Comparison of ENCODE assay signal across 9 cellular contexts in the genomic region with DNA sequence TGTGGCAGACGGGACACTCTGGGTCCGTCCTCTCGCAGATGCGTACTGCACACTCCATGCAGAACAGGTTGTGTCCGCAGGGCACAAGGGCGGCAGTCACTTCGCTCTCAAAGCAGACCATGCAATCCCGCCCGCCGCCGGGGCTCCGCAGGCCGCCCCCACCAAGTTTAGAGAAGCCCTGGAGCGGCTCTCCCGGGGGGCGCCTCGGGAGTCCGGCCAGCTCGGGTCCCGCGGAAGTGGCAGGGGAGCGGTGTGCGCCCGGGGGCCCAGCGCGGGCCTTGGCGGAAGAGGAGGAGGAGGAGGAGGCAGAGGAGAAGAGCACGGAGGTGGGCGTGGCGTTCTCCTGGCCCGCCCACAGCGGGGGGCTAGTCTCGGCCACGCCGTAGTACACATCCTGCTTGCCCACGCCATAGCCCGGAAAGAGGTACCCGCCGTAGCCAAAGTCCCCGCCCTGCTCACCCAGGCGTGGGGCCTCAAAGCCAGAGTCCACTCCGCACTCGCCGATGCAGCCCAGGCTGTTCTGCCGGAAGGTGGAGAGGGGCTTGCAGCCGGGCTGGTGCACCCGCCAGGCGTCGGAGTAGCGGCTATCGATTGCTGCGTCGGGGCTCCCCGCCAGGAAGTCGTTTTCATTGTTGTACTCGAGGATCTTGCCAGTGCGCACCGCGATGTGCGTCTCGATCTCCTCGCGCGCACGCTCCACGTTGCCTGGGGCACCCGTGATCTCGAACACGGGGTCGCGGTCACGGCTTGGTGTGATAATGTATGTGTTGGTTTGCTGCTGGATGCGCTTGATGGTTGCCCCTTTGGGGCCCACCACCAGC. TPM values are rescaled to one million over a fixed set of nuclear protein-coding genes. Genes with fewer than 3 reads are reported as not detected.
DNase-seq lines count a peak whose midpoint lies in the region; ATAC-seq and TF ChIP-seq lines count a peak whose summit lies in the region.
"Had no signal": no experiment of that assay in that cellular context is flagged by ENCODE, and none has a peak within 500 bp of the region (broad histone marks: within the 10 kb centered on the region; RNA-seq: fewer than 3 reads in every experiment).

No MANE protein-coding gene starts in this region.

- no peaks in the 10 kb centered on the region for H4K20me1 ChIP-seq in osteoblast (ENCODE audit: insufficient read depth, low read length)

- POLR2A ChIA-PET in GM10248 (lab: Yijun Ruan, JAX) = no interaction called here

- ATAC-seq in HG03460 (IDR thresholded peaks at IDR 0.05; ENCODE audit: unreplicated experiment) (peak; percentile 65), GM18517 (IDR thresholded peaks at IDR 0.05; ENCODE audit: unreplicated experiment) (no peak), GM18867 (IDR thresholded peaks at IDR 0.05; ENCODE audit: unreplicated experiment) (no peak)

- H3K4me1 ChIP-seq in osteoblast (ENCODE audit: insufficient read depth, low read length) = peaks cover 9% of the 10 kb centered on the region

- TF ChIP-seq CTCF in GM10248 (IDR thresholded peaks at IDR 0.05; ENCODE audit: control extremely low read depth, extremely low read depth, low read depth, missing control alignments) (no peak), fibroblast of villous mesenchyme (IDR thresholded peaks at IDR 0.05; ENCODE audit: insufficient read depth, low read depth, low read length) (no peak), osteoblast (IDR thresholded peaks at IDR 0.05; ENCODE audit: extremely low read depth, low read depth, low read length) (no peak)

- H3K79me2 ChIP-seq in osteoblast (ENCODE audit: insufficient read depth, low read length) = no peaks in the 10 kb centered on the region

- H3K4me3 ChIP-seq in fibroblast of villous mesenchyme (ENCODE audit: low read depth, low read length) (peak overlapping the region; percentile 44), osteoblast (ENCODE audit: insufficient read depth, low read length) (peak overlapping the region; percentile 13)

- no peak overlapping the region for H3K27ac ChIP-seq in osteoblast (ENCODE audit: low read depth, low read length)

- H3K9me3 ChIP-seq in osteoblast (ENCODE audit: low read depth, low read length) = no peaks in the 10 kb centered on the region

- peaks cover 4% of the 10 kb centered on the region for H3K27me3 ChIP-seq in osteoblast (ENCODE audit: insufficient read depth, low read length)

- CTCF ChIA-PET in GM10248 (lab: Yijun Ruan, JAX) = interaction anchor here (2.1 to 2.5 kb wide), 2 partner anchors 11 to 20 kb away, joined by 12 to 23 read pairs; no protein-coding TSS in a partner anchor

- H3K4me2 ChIP-seq in osteoblast (ENCODE audit: insufficient read depth, low read length) = no peak overlapping the region

- H3K36me3 ChIP-seq in osteoblast (ENCODE audit: insufficient read depth, low read length) = no peaks in the 10 kb centered on the region

- H2AFZ ChIP-seq in osteoblast (ENCODE audit: low read length) = no peak overlapping the region

- peak; percentile 83 for DNase-seq in GM10248 (ENCODE audit: extremely low spot score)
- DNase-seq in fibroblast of villous mesenchyme (ENCODE audit: low read depth) = peak; percentile 21
- DNase-seq in osteoblast (ENCODE audit: insufficient read length, low spot score, missing footprints) = peak; percentile 72
- no peak for DNase-seq in NCI-H2196 (lab: John Stamatoyannopoulos, UW; ENCODE audit: unreplicated experiment)
- no peak for DNase-seq in GOT3 (lab: John Stamatoyannopoulos, UW)
- DNase-seq: NCI-H748 treated with DMSO at 0.1 percent for 48 hours had no signal

RNA-seq across cellular contexts. Expression of a gene that starts 5.4 kb away (rescaled TPM):
- total RNA-seq in fibroblast of villous mesenchyme (1.7 and 1.9 TPM in 2 replicates), osteoblast (0.88 and 1.1 TPM in 2 replicates)

RNA-seq across cellular contexts. Expression of a gene that starts 15.9 kb away (rescaled TPM):
- total RNA-seq in fibroblast of villous mesenchyme = not detected in 2 replicates
- total RNA-seq in osteoblast = not detected in 2 replicates

RNA-seq across cellular contexts. Expression of a gene that starts 22.2 kb away (rescaled TPM):
- 38.3 and 40.6 TPM in 2 replicates for total RNA-seq in fibroblast of villous mesenchyme
- total RNA-seq in osteoblast = 36.6 and 40.1 TPM in 2 replicates

RNA-seq across cellular contexts. Expression of a gene that starts 23.2 kb away (rescaled TPM):
- total RNA-seq in fibroblast of villous mesenchyme = 13.5 and 20.3 TPM in 2 replicates
- total RNA-seq in osteoblast = 10.6 and 13.0 TPM in 2 replicates

RNA-seq across cellular contexts. Expression of a gene that starts 37.7 kb away (rescaled TPM):
- 694 and 1,059 TPM in 2 replicates for total RNA-seq in fibroblast of villous mesenchyme
- total RNA-seq in osteoblast = 774 and 854 TPM in 2 replicates

Comparison
In these comparisons a context has a peak if more than half of its experiments do, and no peak if none do; other contexts are left out.
1. DNase-seq: peak in GM10248 (single experiment), fibroblast of villous mesenchyme (single experiment) and osteoblast (single experiment); none in NCI-H2196 (single experiment) and GOT3 (single experiment).